Comparison of ENCODE assay signal across 8 cellular contexts in genomic region chr1:183022202-183023145, GRCh38. TPM values are rescaled to one million over a fixed set of nuclear protein-coding genes. Genes with fewer than 3 reads are reported as not detected.
A peak's percentile ranks its signal among the peaks of the same experiment; 100 is the strongest.
DNase-seq lines count a peak whose midpoint lies in the region; ATAC-seq and TF ChIP-seq lines count a peak whose summit lies in the region.

No MANE protein-coding gene starts in this region.

- peaks cover 22% of the 10 kb centered on the region for H4K20me1 ChIP-seq in neural progenitor cell (ENCODE audit: low read depth)

- H2AFZ ChIP-seq in neural progenitor cell (replicated peaks), result peak overlapping the region; percentile 65

- peaks cover 2% of the 10 kb centered on the region for H3K27me3 Mint-ChIP-seq in neural progenitor cell (ENCODE audit: insufficient read depth, low read depth)

- POLR2A ChIA-PET in A673 (lab: Charles Lee; ENCODE audit: low non-redundant PET), result no interaction called here

- no peaks in the 10 kb centered on the region for H3K36me3 ChIP-seq in A673 (ENCODE audit: insufficient read depth, low read length, poor library complexity, severe bottlenecking)
- no peaks in the 10 kb centered on the region for H3K36me3 ChIP-seq in neural progenitor cell
- no peaks in the 10 kb centered on the region for H3K36me3 ChIP-seq in urinary bladder (ENCODE audit: insufficient read depth)

- TSS peak; percentile 93 for BruUV-seq in A673 (replicated peaks; lab: Mats Ljungman, UMichigan)

- peak; percentile 1 for TF ChIP-seq POLR2A in GM15510 (IDR thresholded peaks at IDR 0.05; ENCODE audit: borderline replicate concordance, extremely low read depth, insufficient read length)

- H3K27ac ChIP-seq in A673 (ENCODE audit: low read depth, low read length, poor library complexity, severe bottlenecking) (peak overlapping the region; percentile 95), neural progenitor cell (peak overlapping the region; percentile 90), urinary bladder (ENCODE audit: low read depth) (peak overlapping the region; percentile 100)

- DNase-seq in A673 (ENCODE audit: low spot score) (peak; percentile 84), NCI-H82 treated with DMSO at 0.1 percent for 48 hours (lab: John Stamatoyannopoulos, UW; ENCODE audit: unreplicated experiment) (peak; percentile 45), glomerular endothelial cell (ENCODE audit: extremely low read depth, low read depth, low spot score) (peak; percentile 98), neural progenitor cell (ENCODE audit: low spot score) (peak; percentile 92)
- peak in 1 of 2 donors; percentile 33 for DNase-seq in activated naive CD4-positive, alpha-beta T cell treated with anti-CD3 and anti-CD28 coated beads, Interleukin-2, amount 50 U/mL, for 72 hours (ENCODE audit: low spot score in 2 of 2)

- peak overlapping the region in 1 of 2 donors; percentile 31 for H3K27ac Mint-ChIP-seq in activated naive CD4-positive, alpha-beta T cell treated with anti-CD3 and anti-CD28 coated beads, Interleukin-2, amount 50 U/mL, for 72 hours
- H3K27ac Mint-ChIP-seq in neural progenitor cell, result peak overlapping the region; percentile 93

- H3K9me3 ChIP-seq in A673 (ENCODE audit: low read depth, low read length, poor library complexity, severe bottlenecking) (no peaks in the 10 kb centered on the region), neural progenitor cell (ENCODE audit: low read depth) (no peaks in the 10 kb centered on the region)

- H3K9me3 Mint-ChIP-seq in activated naive CD4-positive, alpha-beta T cell treated with anti-CD3 and anti-CD28 coated beads, Interleukin-2, amount 50 U/mL, for 72 hours, result no peaks in the 10 kb centered on the region
- H3K9me3 Mint-ChIP-seq in neural progenitor cell, result no peaks in the 10 kb centered on the region

- peak overlapping the region; percentile 65 for H3K9ac ChIP-seq in neural progenitor cell

- H3K27me3 ChIP-seq in A673 (replicated peaks; ENCODE audit: insufficient read depth, low read depth, low read length, poor library complexity), result no peaks in the 10 kb centered on the region
- H3K27me3 ChIP-seq in neural progenitor cell, result no peaks in the 10 kb centered on the region

- H3K4me3 Mint-ChIP-seq in neural progenitor cell, result peak overlapping the region; percentile 89

- intact Hi-C loops in A673 (cut with micrococcal nuclease; ENCODE audit: unreplicated experiment), result no loop called here

- H3K4me3 ChIP-seq in A673 (ENCODE audit: low read depth, low read length, poor library complexity, severe bottlenecking), result peak overlapping the region; percentile 73
- H3K4me3 ChIP-seq in neural progenitor cell, result peak overlapping the region; percentile 68
- peak overlapping the region; percentile 91 for H3K4me3 ChIP-seq in urinary bladder (ENCODE audit: low read depth, low read length)

- WGBS in urinary bladder, result under 1% methylated on average over 57 of the region's 57 CpGs

- CTCF ChIA-PET in A673 (lab: Charles Lee), result no interaction called here

- TF ChIP-seq CTCF in A673 (conservative IDR thresholded peaks at IDR 0.05; ENCODE audit: low read depth, low read length) (no peak), neural progenitor cell (IDR thresholded peaks at IDR 0.05) (no peak)

- peaks cover 0 to 23% of the 10 kb centered on the region in 2 donors for H3K36me3 Mint-ChIP-seq in activated naive CD4-positive, alpha-beta T cell treated with anti-CD3 and anti-CD28 coated beads, Interleukin-2, amount 50 U/mL, for 72 hours
- H3K36me3 Mint-ChIP-seq in neural progenitor cell, result no peaks in the 10 kb centered on the region

- H3K79me2 ChIP-seq in neural progenitor cell (ENCODE audit: low read depth), result peaks cover 35% of the 10 kb centered on the region

- peaks cover 39% of the 10 kb centered on the region for H3K4me1 ChIP-seq in A673 (ENCODE audit: insufficient read depth, low read length, poor library complexity, severe bottlenecking)
- peaks cover 36% of the 10 kb centered on the region for H3K4me1 ChIP-seq in neural progenitor cell
- H3K4me1 ChIP-seq in urinary bladder (ENCODE audit: insufficient read depth), result no peaks in the 10 kb centered on the region

- H3K4me2 ChIP-seq in neural progenitor cell, result peak overlapping the region; percentile 86

- H3F3A ChIP-seq in neural progenitor cell (ENCODE audit: low read depth), result peaks cover 46% of the 10 kb centered on the region

- H3K4me1 Mint-ChIP-seq in neural progenitor cell, result peaks cover 39% of the 10 kb centered on the region

- peak; percentile 39 for ATAC-seq in HG02973 (IDR thresholded peaks at IDR 0.05; ENCODE audit: unreplicated experiment)
- ATAC-seq in activated naive CD4-positive, alpha-beta T cell treated with anti-CD3 and anti-CD28 coated beads, Interleukin-2, amount 50 U/mL, for 72 hours, result peak; percentile 60 to 74

RNA-seq across cellular contexts. Expression of gene LAMC1, which starts 0.7 kb away (rescaled TPM):
- total RNA-seq in A673 (2021) (95.5 and 98.6 TPM in 2 replicates), glomerular endothelial cell (629 and 1,032 TPM in 2 replicates), neural progenitor cell (ENCODE audit: low replicate concordance) (72.8 and 90.2 TPM in 2 replicates), urinary bladder (279 TPM)
- not detected for total RNA-seq in activated naive CD4-positive, alpha-beta T cell treated with anti-CD3 and anti-CD28 coated beads, Interleukin-2, amount 50 U/mL, for 72 hours
- polyA plus RNA-seq in urinary bladder, result 178 TPM

Comparison
In these comparisons a context has a peak if more than half of its experiments do, and no peak if none do; other contexts are left out.
1. RNA of gene LAMC1, which starts 0.7 kb away (total RNA-seq): 629 to 1,032 TPM in glomerular endothelial cell, 279 TPM in urinary bladder (single experiment), 95.5 to 98.6 TPM in A673 and 72.8 to 90.2 TPM in neural progenitor cell; not detected in activated naive CD4-positive, alpha-beta T cell treated with anti-CD3 and anti-CD28 coated beads, Interleukin-2, amount 50 U/mL, for 72 hours; every median in the first group is over 10 times any median in the second.
2. Peak in every context shown above with its lines, with median percentiles within 50 percentile points of each other: H3K27ac ChIP-seq and H3K4me3 ChIP-seq.